Comparison of ENCODE assay signal across 31 cellular contexts in the genomic region with DNA sequence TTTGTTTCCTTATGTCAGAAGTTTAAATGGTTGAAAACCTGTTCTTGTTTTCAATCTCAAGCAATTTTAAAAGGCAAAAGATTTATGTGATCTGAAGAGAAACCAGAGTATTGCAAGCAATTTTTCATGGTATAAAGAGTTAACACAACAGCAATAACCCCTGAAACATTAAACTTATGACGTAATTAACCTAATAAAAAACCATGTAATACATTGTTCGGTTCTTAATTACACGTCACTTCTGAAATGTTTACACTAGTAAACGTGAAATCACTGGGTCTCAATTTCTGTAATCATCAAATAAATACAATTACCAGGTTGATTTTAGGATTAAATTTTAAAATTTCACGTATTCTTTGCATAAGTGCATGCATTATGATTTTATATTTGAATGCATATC.
"Had no signal": no experiment of that assay in that cellular context is flagged by ENCODE, and none has a peak within 500 bp of the region (broad histone marks: within the 10 kb centered on the region; RNA-seq: fewer than 3 reads in every experiment).

No MANE protein-coding gene starts in this region.

- DNase-seq: activated B cell treated with CpG ODN at 0.5 μM for 24 hours; activated CD4-positive, alpha-beta memory T cell treated with anti-CD3 and anti-CD28 coated beads, Interleukin-2, amount 10 ng/mL, durations not matched to agents 7 days and 5 days; activated CD4-positive, alpha-beta T cell treated with anti-CD3 and anti-CD28 coated beads for 36 hours; activated CD4-positive, alpha-beta T cell treated with anti-CD3 and anti-CD28 coated beads for 48 hours; activated CD4-positive, alpha-beta T cell treated with anti-CD3 and anti-CD28 coated beads, Interleukin-2, amount 10 ng/mL, durations not matched to agents 7 days and 5 days; activated CD4-positive, alpha-beta T cell treated with anti-CD3 and anti-CD28 coated beads, Interleukin-2, amount 50 U/mL, for 48 hours; activated CD4-positive, CD25-positive, alpha-beta regulatory T cell treated with anti-CD3 and anti-CD28 coated beads, Interleukin-2, amount 50 U/mL, for 72 hours; activated CD8-positive, alpha-beta memory T cell treated with anti-CD3 and anti-CD28 coated beads for 24 hours; activated CD8-positive, alpha-beta memory T cell treated with anti-CD3 and anti-CD28 coated beads, Interleukin-2, amount 10 ng/mL, durations not matched to agents 7 days and 5 days; activated CD8-positive, alpha-beta memory T cell treated with anti-CD3 and anti-CD28 coated beads, Interleukin-2, amount 50 U/mL, for 48 hours; activated CD8-positive, alpha-beta T cell treated with anti-CD3 and anti-CD28 coated beads, Interleukin-2, amount 10 ng/mL, durations not matched to agents 7 days and 5 days; activated effector memory CD4-positive, alpha-beta T cell treated with Interleukin-2 at 50 U/mL for 16 hours; activated gamma-delta T cell; activated naive CD4-positive, alpha-beta T cell treated with anti-CD3 and anti-CD28 coated beads, Interleukin-2, amount 10 ng/mL, durations not matched to agents 7 days and 5 days; activated naive CD4-positive, alpha-beta T cell treated with Interleukin-2 at 50 U/mL for 16 hours; activated naive CD8-positive, alpha-beta T cell treated with anti-CD3 and anti-CD28 coated beads, Interleukin-2, amount 10 ng/mL, durations not matched to agents 7 days and 5 days; activated naive CD8-positive, alpha-beta T cell treated with anti-CD3 and anti-CD28 coated beads, Interleukin-2, amount 50 U/mL, for 24 hours; activated T-cell treated with anti-CD3 and anti-CD28 coated beads, Interleukin-2, amount 50 U/mL, for 24 hours; activated T-cell treated with anti-CD3 and anti-CD28 coated beads, Interleukin-2, amount 50 U/mL, for 48 hours; amygdala; anterior cingulate cortex; caudate nucleus; cerebellar nuclear complex; T-helper 1 cell; T-helper 2 cell; T-helper 9 cell had no signal

- H3K27ac ChIP-seq: ascending aorta, cardiac muscle cell, VCaP had no signal

- FAIRE-seq: bronchial epithelial cell, TTC549 had no signal

- H3K4me1 ChIP-seq: ascending aorta had no signal

- H3K27me3 ChIP-seq: ascending aorta, cardiac muscle cell had no signal

- H3K36me3 ChIP-seq: ascending aorta, cardiac muscle cell had no signal

- H3K9me3 ChIP-seq: ascending aorta had no signal

- H3K4me3 ChIP-seq: ascending aorta, cardiac muscle cell had no signal

- ATAC-seq: activated CD4-positive, alpha-beta T cell treated with anti-CD3 and anti-CD28 coated beads for 36 hours; activated CD8-positive, alpha-beta memory T cell treated with anti-CD3 and anti-CD28 coated beads, Interleukin-2, amount 10 ng/mL, durations not matched to agents 7 days and 5 days; activated CD8-positive, alpha-beta T cell treated with anti-CD3 and anti-CD28 coated beads, Interleukin-2, amount 10 ng/mL, durations not matched to agents 7 days and 5 days; activated naive CD8-positive, alpha-beta T cell treated with anti-CD3 and anti-CD28 coated beads, Interleukin-2, amount 50 U/mL, for 24 hours had no signal
